Comparison of ENCODE assay signal across 12 cellular contexts in genomic region chr20:57627339-57627738, GRCh38. TPM values are rescaled to one million over a fixed set of nuclear protein-coding genes. Genes with fewer than 3 reads are reported as not detected.
DNase-seq lines count a peak whose midpoint lies in the region; ATAC-seq and TF ChIP-seq lines count a peak whose summit lies in the region.
"Had no signal": no experiment of that assay in that cellular context is flagged by ENCODE, and none has a peak within 500 bp of the region (broad histone marks: within the 10 kb centered on the region; RNA-seq: fewer than 3 reads in every experiment).

No MANE protein-coding gene starts in this region.

- no peak for TF ChIP-seq EP300 in esophagus muscularis mucosa (IDR thresholded peaks at IDR 0.05)

- H3K27ac ChIP-seq in CD4-positive, alpha-beta memory T cell (ENCODE audit: low read depth, low read length): peak overlapping the region; percentile 71
- H3K27ac ChIP-seq in KOPT-K1 (ENCODE audit: low read depth, low read length, poor library complexity, severe bottlenecking): peak overlapping the region; percentile 66
- peak overlapping the region; percentile 19 to 75 (median 65) for H3K27ac ChIP-seq in esophagus muscularis mucosa (replicated peaks in 1 of 4)
- H3K27ac ChIP-seq in gastrocnemius medialis: peak overlapping the region; percentile 52 to 77 (median 64)
- H3K27ac ChIP-seq: brain microvascular endothelial cell, SJCRH30 had no signal

- POLR2A ChIA-PET in CD4-positive, alpha-beta memory T cell (lab: Charles Lee; ENCODE audit: partially characterized antibody): interaction anchor here (1.1 to 9.9 kb wide), 6 partner anchors 8 to 1024 kb away, joined by 3 to 255 read pairs (median 8); partner anchors contain the start of genes PMEPA1, STX16 and ZBP1

- TF ChIP-seq CTCF in esophagus muscularis mucosa (IDR thresholded peaks at IDR 0.05) (no peak), gastrocnemius medialis (IDR thresholded peaks at IDR 0.05 in 4 of 5, conservative IDR thresholded peaks at IDR 0.05 in 1 of 5) (no peak)

- DNase-seq in CD4-positive, alpha-beta memory T cell: no peak
- DNase-seq in esophagus muscularis mucosa (ENCODE audit: extremely low spot score) (peak; percentile 53), gastrocnemius medialis (no peak), NK-92 (lab: John Stamatoyannopoulos, UW; ENCODE audit: unreplicated experiment) (no peak), T1000 (lab: John Stamatoyannopoulos, UW) (no peak)
- no peak for DNase-seq in activated T-helper 1 cell treated with anti-CD3 and anti-CD28 coated beads, Interleukin-12 subunit alpha, Interleukin-12 subunit beta, Interleukin-2, Interleukin-4 antibody, amounts not matched to agents 30 ng/mL and 10 ng/mL and 1 ng/mL, durations not matched to agents 14 hours and 24 hours and 36 hours (ENCODE audit: low spot score)
- DNase-seq: NCI-H446, SJCRH30 had no signal

- peaks cover 3 to 12% of the 10 kb centered on the region in 2 donors for H3K36me3 Mint-ChIP-seq in CD4-positive, alpha-beta memory T cell
- H3K36me3 Mint-ChIP-seq in activated T-helper 1 cell treated with anti-CD3 and anti-CD28 coated beads, Interleukin-12 subunit alpha, Interleukin-12 subunit beta, Interleukin-2, Interleukin-4 antibody, amounts not matched to agents 30 ng/mL and 10 ng/mL and 1 ng/mL, durations not matched to agents 14 hours and 24 hours and 36 hours (ENCODE audit: low read depth): peaks cover 5% of the 10 kb centered on the region

- peaks cover 6% of the 10 kb centered on the region for H3K27me3 ChIP-seq in CD4-positive, alpha-beta memory T cell (ENCODE audit: insufficient read depth, low read length)
- peaks cover 0 to 9% (median 0%) of the 10 kb centered on the region in 4 donors for H3K27me3 ChIP-seq in esophagus muscularis mucosa
- peaks cover 0 to 6% (median 0%) of the 10 kb centered on the region in 3 donors for H3K27me3 ChIP-seq in gastrocnemius medialis
- H3K27me3 ChIP-seq: brain microvascular endothelial cell, pancreas, SJCRH30 had no signal

- ATAC-seq in gastrocnemius medialis (no peak), HG03457 (IDR thresholded peaks at IDR 0.05; ENCODE audit: unreplicated experiment) (no peak)

- 87% methylated on average over 2 of the region's 2 CpGs for WGBS in esophagus muscularis mucosa

- CTCF ChIA-PET in CD4-positive, alpha-beta memory T cell (lab: Charles Lee; ENCODE audit: partially characterized antibody): interaction anchor here (0.8 to 4.6 kb wide), 7 partner anchors 8 to 555 kb away, joined by 3 to 42 read pairs (median 3); partner anchors contain the start of gene ZBP1

- H3K4me1 ChIP-seq in CD4-positive, alpha-beta memory T cell (ENCODE audit: insufficient read depth, low read length): peaks cover 65% of the 10 kb centered on the region
- H3K4me1 ChIP-seq in esophagus muscularis mucosa: peaks cover 12 to 20% (median 20%) of the 10 kb centered on the region in 4 donors
- H3K4me1 ChIP-seq in gastrocnemius medialis: peaks cover 0 to 4% of the 10 kb centered on the region in 2 donors
- H3K4me1 ChIP-seq: pancreas had no signal

- peaks cover 37 to 90% (median 62%) of the 10 kb centered on the region in 4 donors for H3K4me1 Mint-ChIP-seq in CD4-positive, alpha-beta memory T cell
- H3K4me1 Mint-ChIP-seq in activated T-helper 1 cell treated with anti-CD3 and anti-CD28 coated beads, Interleukin-12 subunit alpha, Interleukin-12 subunit beta, Interleukin-2, Interleukin-4 antibody, amounts not matched to agents 30 ng/mL and 10 ng/mL and 1 ng/mL, durations not matched to agents 14 hours and 24 hours and 36 hours (ENCODE audit: low read depth): peaks cover 42% of the 10 kb centered on the region

- no peak for TF ChIP-seq POLR2A in esophagus muscularis mucosa (IDR thresholded peaks at IDR 0.05; ENCODE audit: low read depth)
- no peak for TF ChIP-seq POLR2A in gastrocnemius medialis (IDR thresholded peaks at IDR 0.05)

- peaks cover 0 to 4% of the 10 kb centered on the region in 2 donors for H3K27me3 Mint-ChIP-seq in CD4-positive, alpha-beta memory T cell
- peaks cover 37% of the 10 kb centered on the region for H3K27me3 Mint-ChIP-seq in activated T-helper 1 cell treated with anti-CD3 and anti-CD28 coated beads, Interleukin-12 subunit alpha, Interleukin-12 subunit beta, Interleukin-2, Interleukin-4 antibody, amounts not matched to agents 30 ng/mL and 10 ng/mL and 1 ng/mL, durations not matched to agents 14 hours and 24 hours and 36 hours (ENCODE audit: insufficient read depth)

- peaks cover 0 to 9% (median 7%) of the 10 kb centered on the region in 8 donors for H3K9me3 Mint-ChIP-seq in CD4-positive, alpha-beta memory T cell
- H3K9me3 Mint-ChIP-seq in activated T-helper 1 cell treated with anti-CD3 and anti-CD28 coated beads, Interleukin-12 subunit alpha, Interleukin-12 subunit beta, Interleukin-2, Interleukin-4 antibody, amounts not matched to agents 30 ng/mL and 10 ng/mL and 1 ng/mL, durations not matched to agents 14 hours and 24 hours and 36 hours: peaks cover 24% of the 10 kb centered on the region

- in situ Hi-C loops in gastrocnemius medialis (cut with MboI; ENCODE audit: low sequenced_read_pairs in 4 of 4): no loop called here

- no peaks in the 10 kb centered on the region for H3K9me3 ChIP-seq in CD4-positive, alpha-beta memory T cell (ENCODE audit: control insufficient read depth in 1 of 2, low read length in 2 of 2)
- H3K9me3 ChIP-seq in KOPT-K1 (ENCODE audit: insufficient read depth, low read length, poor library complexity, severe bottlenecking): peaks cover 5% of the 10 kb centered on the region
- H3K9me3 ChIP-seq in esophagus muscularis mucosa: peaks cover 0 to 8% (median 0%) of the 10 kb centered on the region in 4 donors
- H3K9me3 ChIP-seq in gastrocnemius medialis: no peaks in the 10 kb centered on the region
- H3K9me3 ChIP-seq: pancreas, SJCRH30 had no signal

- intact Hi-C loops in CD4-positive, alpha-beta memory T cell (cut with micrococcal nuclease): loop anchor here (10.0 kb wide), 2 partner anchors 677 to 1233 kb away; partner anchors contain the start of genes AURKA, CSTF1 and RAB22A
- intact Hi-C loops in esophagus muscularis mucosa (cut with DNase I) (no loop called here), gastrocnemius medialis (cut with DNase I; ENCODE audit: low total_unique reads) (no loop called here)
- intact Hi-C loops in activated T-helper 1 cell treated with anti-CD3 and anti-CD28 coated beads, Interleukin-12 subunit alpha, Interleukin-12 subunit beta, Interleukin-2, Interleukin-4 antibody, amounts not matched to agents 30 ng/mL and 10 ng/mL and 1 ng/mL, durations not matched to agents 14 hours and 24 hours and 36 hours (cut with micrococcal nuclease): no loop called here

- no peaks in the 10 kb centered on the region for H3K36me3 ChIP-seq in CD4-positive, alpha-beta memory T cell (ENCODE audit: insufficient read depth, low read length)
- H3K36me3 ChIP-seq in KOPT-K1 (ENCODE audit: insufficient read depth, low read length): no peaks in the 10 kb centered on the region
- H3K36me3 ChIP-seq in esophagus muscularis mucosa: no peaks in the 10 kb centered on the region
- H3K36me3 ChIP-seq in gastrocnemius medialis: no peaks in the 10 kb centered on the region
- H3K36me3 ChIP-seq: brain microvascular endothelial cell, pancreas, SJCRH30 had no signal

- H3K27ac Mint-ChIP-seq in CD4-positive, alpha-beta memory T cell: peak overlapping the region; percentile 89 to 99 (median 98)
- no peak overlapping the region for H3K27ac Mint-ChIP-seq in activated T-helper 1 cell treated with anti-CD3 and anti-CD28 coated beads, Interleukin-12 subunit alpha, Interleukin-12 subunit beta, Interleukin-2, Interleukin-4 antibody, amounts not matched to agents 30 ng/mL and 10 ng/mL and 1 ng/mL, durations not matched to agents 14 hours and 24 hours and 36 hours

- H3K4me3 ChIP-seq in CD4-positive, alpha-beta memory T cell (ENCODE audit: low read length in 2 of 2): peak overlapping the region in 1 of 2 donors; percentile 33
- H3K4me3 ChIP-seq in esophagus muscularis mucosa: no peak overlapping the region
- H3K4me3 ChIP-seq in gastrocnemius medialis: no peak overlapping the region
- H3K4me3 ChIP-seq: pancreas, SJCRH30 had no signal

- peak overlapping the region in 5 of 8 donors; percentile 57 to 92 (median 81) for H3K4me3 Mint-ChIP-seq in CD4-positive, alpha-beta memory T cell
- no peak overlapping the region for H3K4me3 Mint-ChIP-seq in activated T-helper 1 cell treated with anti-CD3 and anti-CD28 coated beads, Interleukin-12 subunit alpha, Interleukin-12 subunit beta, Interleukin-2, Interleukin-4 antibody, amounts not matched to agents 30 ng/mL and 10 ng/mL and 1 ng/mL, durations not matched to agents 14 hours and 24 hours and 36 hours

RNA-seq across cellular contexts. Expression of gene ZBP1, which starts 7.1 kb away (rescaled TPM):
- total RNA-seq in CD4-positive, alpha-beta memory T cell: 10 to 100 TPM; 21.7 to 25.2 TPM
- 10 to 100 TPM; 11.7 to 18.0 TPM for polyA plus RNA-seq in CD4-positive, alpha-beta memory T cell
- total RNA-seq in esophagus muscularis mucosa (under 1 TPM in 2 of 4 donors, not detected in 2; 0.33 to 0.75 TPM), gastrocnemius medialis (not detected)
- 0.15 and 0.41 TPM in 2 replicates for total RNA-seq in activated T-helper 1 cell treated with anti-CD3 and anti-CD28 coated beads, Interleukin-12 subunit alpha, Interleukin-12 subunit beta, Interleukin-2, Interleukin-4 antibody, amounts not matched to agents 30 ng/mL and 10 ng/mL and 1 ng/mL, durations not matched to agents 14 hours and 24 hours and 36 hours

Comparison
In these comparisons a context has a peak if more than half of its experiments do, and no peak if none do; other contexts are left out.
1. RNA of gene ZBP1, which starts 7.1 kb away (total RNA-seq): 21.7 to 25.2 TPM in CD4-positive, alpha-beta memory T cell; 0.15 to 0.41 TPM in activated T-helper 1 cell treated with anti-CD3 and anti-CD28 coated beads, Interleukin-12 subunit alpha, Interleukin-12 subunit beta, Interleukin-2, Interleukin-4 antibody, amounts not matched to agents 30 ng/mL and 10 ng/mL and 1 ng/mL, durations not matched to agents 14 hours and 24 hours and 36 hours, 0.33 to 0.75 TPM in esophagus muscularis mucosa and not detected in gastrocnemius medialis; every median in the first group is over 10 times any median in the second.
2. Peak in every context shown above with its lines, with median percentiles within 50 percentile points of each other: H3K27ac ChIP-seq.